ENCODE assay signal across 8 cellular contexts in genomic region chr15:45200001-45200798, GRCh38. TPM values are rescaled to one million over a fixed set of nuclear protein-coding genes. Genes with fewer than 3 reads are reported as not detected.
DNase-seq lines count a peak whose midpoint lies in the region; ATAC-seq lines count a peak whose summit lies in the region.

No MANE protein-coding gene starts in this region.

- DNase-seq in AG08395 (ENCODE audit: low spot score) (peak; percentile 83), NCI-H345 treated with DMSO at 0.1 percent for 48 hours (lab: John Stamatoyannopoulos, UW; ENCODE audit: unreplicated experiment) (peak; percentile 76), cerebellum (ENCODE audit: low spot score) (peak; percentile 95), left colon (peak; percentile 96)
- peak; percentile 94 for DNase-seq in activated CD4-positive, CD25-positive, alpha-beta regulatory T cell treated with anti-CD3 and anti-CD28 coated beads, Interleukin-2, amount 50 U/mL, for 16 hours (ENCODE audit: low read depth, low spot score)
- DNase-seq in stimulated activated CD4-positive, alpha-beta T cell treated with anti-CD3 and anti-CD28 coated beads, Interleukin-1b, Interleukin-23, amount 100 ng/mL, for 4 hours (ENCODE audit: low read depth in 2 of 2): peak; percentile 94 to 99

- intact Hi-C loops in left colon (cut with DNase I, micrococcal nuclease): loop anchor here in 1 of 2 donors (10.0 kb wide), 1 partner anchor 195 kb away; no protein-coding TSS in a partner anchor

- ATAC-seq in GM18909 (IDR thresholded peaks at IDR 0.05; ENCODE audit: poor library complexity, unreplicated experiment) (peak; percentile 60), HG03159 (IDR thresholded peaks at IDR 0.05; ENCODE audit: unreplicated experiment) (peak; percentile 48), left colon (peak; percentile 69)

RNA-seq across cellular contexts. Expression of gene SHF, which starts 12.4 kb away (rescaled TPM):
- total RNA-seq in cerebellum (82.7 TPM), left colon (1 to 10 TPM; 5.6 to 8.3 TPM)

RNA-seq across cellular contexts. Expression of gene SLC28A2, which starts 51.8 kb away (rescaled TPM):
- not detected for total RNA-seq in cerebellum
- 10 to 100 TPM; 39.0 to 44.9 TPM for total RNA-seq in left colon

Comparison
In these comparisons a context has a peak if more than half of its experiments do, and no peak if none do; other contexts are left out.
1. Peak in every context shown above with its lines: DNase-seq and ATAC-seq.
2. RNA of gene SLC28A2, which starts 51.8 kb away (total RNA-seq): 39.0 to 44.9 TPM in left colon; not detected in cerebellum (single experiment); every median in the first group is over 10 times any median in the second.